Comparison of ENCODE assay signal across 9 cellular contexts in genomic region chr9:109640232-109641078, GRCh38.
DNase-seq lines count a peak whose midpoint lies in the region; ATAC-seq, FAIRE-seq and TF ChIP-seq lines count a peak whose summit lies in the region.
"Had no signal": no experiment of that assay in that cellular context is flagged by ENCODE, and none has a peak within 500 bp of the region (broad histone marks: within the 10 kb centered on the region; RNA-seq: fewer than 3 reads in every experiment).

No MANE protein-coding gene starts in this region.

- in situ Hi-C loops in astrocyte of the spinal cord (cut with HindIII; ENCODE audit: low sequenced_read_pairs): no loop called here

- H3K9me3 ChIP-seq in iPS-18a (ENCODE audit: control insufficient read depth, low read depth, low read length): no peaks in the 10 kb centered on the region
- H3K9me3 ChIP-seq: HAP-1 had no signal

- H3K9ac ChIP-seq in iPS-18a (ENCODE audit: low read length): no peak overlapping the region

- H3K4me3 ChIP-seq in astrocyte of the spinal cord (ENCODE audit: low read depth, low read length) (peak overlapping the region; percentile 35), iPS-18a (ENCODE audit: low read length) (peak overlapping the region; percentile 77), skeletal muscle cell (ENCODE audit: low read depth, low read length) (peak overlapping the region; percentile 54)
- H3K4me3 ChIP-seq: HAP-1 had no signal

- no peak for FAIRE-seq in D721Med (lab: Jason Lieb, UNC)

- TF ChIP-seq CTCF in astrocyte of the spinal cord (IDR thresholded peaks at IDR 0.05; ENCODE audit: low read depth, low read length): no peak
- no peak for TF ChIP-seq CTCF in D721Med (IDR thresholded peaks at IDR 0.05; ENCODE audit: insufficient read depth, missing control alignments)

- peaks cover 8% of the 10 kb centered on the region for H3K4me1 ChIP-seq in iPS-18a (ENCODE audit: control insufficient read depth, low read depth, low read length)
- H3K4me1 ChIP-seq: HAP-1 had no signal

- ATAC-seq in HG03095 (IDR thresholded peaks at IDR 0.05; ENCODE audit: unreplicated experiment): no peak

- DNase-seq in COLO829 (ENCODE audit: low spot score) (peak; percentile 26), NCI-H1930 (lab: John Stamatoyannopoulos, UW) (peak; percentile 37 to 50), astrocyte of the spinal cord (ENCODE audit: low read depth, low spot score) (peak; percentile 62), skeletal muscle cell (ENCODE audit: low read depth) (no peak), D721Med (ENCODE audit: insufficient read length, low spot score) (no peak)
- no peak for DNase-seq in activated CD8-positive, alpha-beta memory T cell treated with anti-CD3 and anti-CD28 coated beads, Interleukin-2, amount 50 U/mL, for 48 hours

- H3K36me3 ChIP-seq in iPS-18a (ENCODE audit: control insufficient read depth, low read depth, low read length): no peaks in the 10 kb centered on the region
- H3K36me3 ChIP-seq: HAP-1 had no signal

- no peak overlapping the region for H3K27ac ChIP-seq in iPS-18a (ENCODE audit: low read length)

- peaks cover 60% of the 10 kb centered on the region for H3K27me3 ChIP-seq in iPS-18a (ENCODE audit: control insufficient read depth, insufficient read depth, low read length)

Comparison
In these comparisons a context has a peak if more than half of its experiments do, and no peak if none do; other contexts are left out.
1. DNase-seq: peak in COLO829 (single experiment), NCI-H1930 (2 of 2) and astrocyte of the spinal cord (single experiment); none in skeletal muscle cell (single experiment), activated CD8-positive, alpha-beta memory T cell treated with anti-CD3 and anti-CD28 coated beads, Interleukin-2, amount 50 U/mL, for 48 hours (single experiment) and D721Med (single experiment).
2. Peak in every context shown above with its lines, with median percentiles within 50 percentile points of each other: H3K4me3 ChIP-seq.